ENCODE assay signal across 9 cellular contexts in genomic region chr3:142844339-142844977, GRCh38. TPM values are rescaled to one million over a fixed set of nuclear protein-coding genes. Genes with fewer than 3 reads are reported as not detected.
A peak's percentile ranks its signal among the peaks of the same experiment; 100 is the strongest.
DNase-seq lines count a peak whose midpoint lies in the region; ATAC-seq, FAIRE-seq and TF ChIP-seq lines count a peak whose summit lies in the region.
"Had no signal": no experiment of that assay in that cellular context is flagged by ENCODE, and none has a peak within 500 bp of the region (broad histone marks: within the 10 kb centered on the region; RNA-seq: fewer than 3 reads in every experiment).

No MANE protein-coding gene starts in this region.

- H3K4me3 ChIP-seq in BE2C (ENCODE audit: low read depth, low read length) = no peak overlapping the region
- H3K4me3 ChIP-seq in mucosa of descending colon = no peak overlapping the region

- peak; percentile 72 for FAIRE-seq in GM18507 (lab: Jason Lieb, UNC)

- peaks cover 8% of the 10 kb centered on the region for H3K36me3 ChIP-seq in BE2C
- no peaks in the 10 kb centered on the region for H3K36me3 ChIP-seq in mucosa of descending colon (ENCODE audit: low read depth)

- no peaks in the 10 kb centered on the region for H3K27me3 ChIP-seq in BE2C

- no peaks in the 10 kb centered on the region for H3K9me3 ChIP-seq in BE2C
- H3K9me3 ChIP-seq in mucosa of descending colon = no peaks in the 10 kb centered on the region

- DNase-seq in BE2C = no peak
- no peak for DNase-seq in GM18507 (ENCODE audit: extremely low spot score, insufficient read length, low read depth)
- peak; percentile 43 for DNase-seq in LoVo (ENCODE audit: low spot score)
- DNase-seq in amniotic stem cell (lab: John Stamatoyannopoulos, UW) = peak; percentile 14
- peak in 1 of 3 donors; percentile 23 for DNase-seq in mucosa of descending colon
- no peak for DNase-seq in DMS153 (lab: John Stamatoyannopoulos, UW)
- DNase-seq in globus pallidus (ENCODE audit: low spot score) = no peak
- DNase-seq: naive B cell had no signal

- ATAC-seq in mucosa of descending colon (peak; percentile 56), GM21526 (IDR thresholded peaks at IDR 0.05; ENCODE audit: low FRiP score, unreplicated experiment) (no peak)

- intact Hi-C loops in mucosa of descending colon (cut with DNase I, micrococcal nuclease) = no loop called here

- H3K4me1 ChIP-seq in BE2C (no peaks in the 10 kb centered on the region), mucosa of descending colon (ENCODE audit: low read depth) (no peaks in the 10 kb centered on the region)

- peak; percentile 65 for TF ChIP-seq CTCF in BE2C (IDR thresholded peaks at IDR 0.05; ENCODE audit: low read depth, low read length)
- TF ChIP-seq CTCF in mucosa of descending colon (IDR thresholded peaks at IDR 0.05) = no peak

RNA-seq across cellular contexts. Expression of gene PCOLCE2, which starts 44.4 kb away (rescaled TPM):
- 10.0 TPM for polyA plus RNA-seq in BE2C (2012; ENCODE audit: insufficient read depth, insufficient read length, low read depth)
- total RNA-seq in mucosa of descending colon = 1 to 10 TPM; 1.5 to 8.4 (median 2.3) TPM

Comparison
In these comparisons a context has a peak if more than half of its experiments do, and no peak if none do; other contexts are left out.
1. DNase-seq: peak in LoVo (single experiment) and amniotic stem cell (single experiment); none in BE2C (single experiment), GM18507 (single experiment), DMS153 (single experiment) and globus pallidus (single experiment).